Comparison of ENCODE assay signal across 29 cellular contexts in the genomic region with DNA sequence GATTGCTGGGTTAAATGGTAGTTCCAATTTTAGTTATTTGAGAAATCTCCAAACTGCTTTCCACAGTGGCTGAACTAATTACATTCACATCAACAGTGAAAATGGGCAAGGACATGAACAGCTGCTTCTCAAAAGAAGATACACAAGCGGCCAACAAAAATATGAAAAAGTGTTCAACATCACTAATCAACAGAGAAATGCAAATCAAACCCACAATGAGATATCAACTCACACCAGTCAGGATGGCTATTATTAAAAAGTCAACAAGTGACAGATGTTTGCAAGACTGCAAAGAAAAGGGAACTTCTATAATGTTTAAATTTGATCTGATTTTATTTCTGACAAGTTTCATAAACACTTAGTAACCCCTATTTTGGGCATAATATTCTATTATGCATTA.
DNase-seq lines count a peak whose midpoint lies in the region; ATAC-seq and TF ChIP-seq lines count a peak whose summit lies in the region.
"Had no signal": no experiment of that assay in that cellular context is flagged by ENCODE, and none has a peak within 500 bp of the region (broad histone marks: within the 10 kb centered on the region; RNA-seq: fewer than 3 reads in every experiment).

No MANE protein-coding gene starts in this region.

- H3K27ac ChIP-seq in SU-DHL-6 (ENCODE audit: low read depth, low read length): peak overlapping the region; percentile 66
- H3K27ac ChIP-seq: ascending aorta, cardiac muscle cell, colonic mucosa, SJSA1, stomach, tibial artery had no signal

- no peaks in the 10 kb centered on the region for H4K20me1 ChIP-seq in SU-DHL-6 (ENCODE audit: low read depth, low read length)

- TF ChIP-seq CTCF in SU-DHL-6 (IDR thresholded peaks at IDR 0.05; ENCODE audit: insufficient read depth, low read length, poor library complexity, severe bottlenecking) (no peak), GM20000 (IDR thresholded peaks at IDR 0.05; ENCODE audit: extremely low read depth, missing control alignments) (no peak)

- H3K9ac ChIP-seq in SU-DHL-6 (ENCODE audit: low read length): no peak overlapping the region

- no peak overlapping the region for H2AFZ ChIP-seq in SU-DHL-6 (ENCODE audit: low read depth, low read length, severe bottlenecking)

- no peaks in the 10 kb centered on the region for H3K79me2 ChIP-seq in SU-DHL-6 (ENCODE audit: insufficient read depth, low read length)

- no peak for DNase-seq in GM20000 (ENCODE audit: low spot score)
- DNase-seq in activated T-cell treated with anti-CD3 and anti-CD28 coated beads, Interleukin-2, amount 50 U/mL, for 48 hours: no peak
- DNase-seq in NCI-H524 (lab: John Stamatoyannopoulos, UW): no peak
- DNase-seq in activated naive CD4-positive, alpha-beta T cell treated with Interleukin-2 at 50 U/mL for 16 hours: no peak
- DNase-seq: activated CD4-positive, alpha-beta memory T cell treated with anti-CD3 and anti-CD28 coated beads, Interleukin-2, amount 10 ng/mL, durations not matched to agents 7 days and 5 days; activated naive CD8-positive, alpha-beta T cell treated with anti-CD3 and anti-CD28 coated beads, Interleukin-2, amount 10 ng/mL, durations not matched to agents 7 days and 5 days; CD8-positive, alpha-beta T cell; colonic mucosa; DMS 273 treated with DMSO at 0.1 percent for 48 hours; effector CD8-positive, alpha-beta T cell; glutamatergic neuron; naive thymus-derived CD8-positive, alpha-beta T cell; NCI-H2029 treated with DMSO at 0.1 percent for 48 hours; NCI-H226; occipital lobe; RPMI8226; stomach; T-helper 1 cell; tibial artery had no signal

- H3F3A ChIP-seq in SU-DHL-6 (ENCODE audit: insufficient read depth): peaks cover 2% of the 10 kb centered on the region; the same call in 1 of the 2 replicates

- H3K36me3 ChIP-seq in SU-DHL-6 (ENCODE audit: low read length): no peaks in the 10 kb centered on the region
- H3K36me3 ChIP-seq: ascending aorta, cardiac muscle cell, colonic mucosa, HAP-1, SJSA1, stomach, tibial artery had no signal

- no peaks in the 10 kb centered on the region for H3K27me3 ChIP-seq in SU-DHL-6 (ENCODE audit: low read length)
- H3K27me3 ChIP-seq: ascending aorta, cardiac muscle cell, colonic mucosa, SJSA1, stomach, tibial artery had no signal

- no peaks in the 10 kb centered on the region for H3K9me3 ChIP-seq in SU-DHL-6 (ENCODE audit: insufficient read depth, low read length)
- H3K9me3 ChIP-seq: ascending aorta, colonic mucosa, HAP-1, SJSA1, tibial artery had no signal

- no peak overlapping the region for H3K4me3 ChIP-seq in SU-DHL-6 (ENCODE audit: insufficient read depth, low read length, poor library complexity, severe bottlenecking)
- H3K4me3 ChIP-seq: ascending aorta, cardiac muscle cell, colonic mucosa, HAP-1, K562, SJSA1, stomach, tibial artery had no signal

- peak overlapping the region; percentile 28 for H3K4me2 ChIP-seq in SU-DHL-6 (ENCODE audit: low read depth, low read length, poor library complexity, severe bottlenecking)

- peak; percentile 63 for ATAC-seq in GM18502 (IDR thresholded peaks at IDR 0.05; ENCODE audit: poor library complexity, unreplicated experiment)
- ATAC-seq in GM19452 (IDR thresholded peaks at IDR 0.05; ENCODE audit: unreplicated experiment): peak; percentile 54
- peak; percentile 58 for ATAC-seq in HG02763 (IDR thresholded peaks at IDR 0.05; ENCODE audit: unreplicated experiment)
- ATAC-seq: activated CD4-positive, CD25-positive, alpha-beta regulatory T cell treated with anti-CD3 and anti-CD28 coated beads, Interleukin-2, amount 50 U/mL, for 24 hours; CD8-positive, alpha-beta T cell; K562; naive thymus-derived CD8-positive, alpha-beta T cell had no signal

- no peaks in the 10 kb centered on the region for H3K9me2 ChIP-seq in SU-DHL-6 (replicated peaks; ENCODE audit: insufficient read depth, low read length)
